8 cellular contexts compared by ENCODE assay signal in the genomic region with DNA sequence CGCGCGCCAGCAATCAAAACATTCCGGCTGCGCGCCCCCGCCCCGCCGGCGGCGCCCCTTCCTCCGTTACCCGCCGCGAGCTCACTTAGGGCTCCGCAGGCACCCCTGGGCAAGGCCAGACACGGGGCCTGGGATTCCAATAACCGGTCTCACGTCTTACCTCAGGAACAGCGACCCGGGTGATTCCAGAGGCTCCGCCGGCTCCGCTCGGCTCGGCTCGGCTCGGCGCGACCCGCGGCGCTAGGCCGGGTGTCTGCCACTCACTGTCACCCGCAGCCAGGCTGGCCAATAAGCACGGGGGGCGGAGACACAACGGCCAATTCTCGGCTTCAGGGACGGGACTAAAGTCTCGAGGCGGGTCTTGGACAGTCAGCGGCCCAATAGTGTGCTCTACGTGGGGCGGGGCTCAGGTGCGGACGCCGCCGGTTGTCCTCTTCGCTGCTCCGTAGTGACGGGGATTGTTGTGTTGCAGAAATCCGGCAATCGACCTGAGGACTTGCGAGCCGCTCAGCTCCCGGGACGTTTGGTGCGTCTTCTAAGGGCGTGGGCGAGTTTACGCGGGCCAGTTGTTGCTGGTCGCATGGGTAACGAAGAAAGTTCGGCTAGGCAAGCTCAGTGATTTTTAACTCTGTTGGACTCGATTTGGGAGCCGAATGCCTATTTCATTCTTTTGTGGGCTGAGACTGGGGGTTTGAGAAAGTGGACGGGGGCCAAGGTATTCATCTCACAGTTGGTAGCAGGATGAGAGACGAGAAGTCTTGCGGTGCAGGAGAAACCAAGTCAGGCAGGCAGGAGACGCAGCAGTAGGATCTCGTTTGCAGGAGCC. TPM values are rescaled to one million over a fixed set of nuclear protein-coding genes. Genes with fewer than 3 reads are reported as not detected.
DNase-seq lines count a peak whose midpoint lies in the region; ATAC-seq and TF ChIP-seq lines count a peak whose summit lies in the region.

A gene with protein sequence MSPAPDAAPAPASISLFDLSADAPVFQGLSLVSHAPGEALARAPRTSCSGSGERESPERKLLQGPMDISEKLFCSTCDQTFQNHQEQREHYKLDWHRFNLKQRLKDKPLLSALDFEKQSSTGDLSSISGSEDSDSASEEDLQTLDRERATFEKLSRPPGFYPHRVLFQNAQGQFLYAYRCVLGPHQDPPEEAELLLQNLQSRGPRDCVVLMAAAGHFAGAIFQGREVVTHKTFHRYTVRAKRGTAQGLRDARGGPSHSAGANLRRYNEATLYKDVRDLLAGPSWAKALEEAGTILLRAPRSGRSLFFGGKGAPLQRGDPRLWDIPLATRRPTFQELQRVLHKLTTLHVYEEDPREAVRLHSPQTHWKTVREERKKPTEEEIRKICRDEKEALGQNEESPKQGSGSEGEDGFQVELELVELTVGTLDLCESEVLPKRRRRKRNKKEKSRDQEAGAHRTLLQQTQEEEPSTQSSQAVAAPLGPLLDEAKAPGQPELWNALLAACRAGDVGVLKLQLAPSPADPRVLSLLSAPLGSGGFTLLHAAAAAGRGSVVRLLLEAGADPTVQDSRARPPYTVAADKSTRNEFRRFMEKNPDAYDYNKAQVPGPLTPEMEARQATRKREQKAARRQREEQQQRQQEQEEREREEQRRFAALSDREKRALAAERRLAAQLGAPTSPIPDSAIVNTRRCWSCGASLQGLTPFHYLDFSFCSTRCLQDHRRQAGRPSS (plus strand): TSS at position 432 of the 826 bp plus-strand sequence. CDS start 452 bp downstream, outside the sequence.
ATG9A (minus strand) TSS at position 262 of the 826 bp plus-strand sequence. CDS start 1,612 bp downstream, outside the sequence.

- H3K27me3 ChIP-seq in ACC112 (ENCODE audit: insufficient read depth, low read length) = no peaks in the 10 kb centered on the region
- H3K27me3 ChIP-seq in breast epithelium = no peaks in the 10 kb centered on the region
- no peaks in the 10 kb centered on the region for H3K27me3 ChIP-seq in skeletal muscle tissue (ENCODE audit: control insufficient read depth in 3 of 3, insufficient read depth in 3 of 3, low read length in 3 of 3)

- peak; percentile 63 for TF ChIP-seq POLR2A in breast epithelium (IDR thresholded peaks at IDR 0.05)

- H3K27ac ChIP-seq in ACC112 (ENCODE audit: low read depth, low read length) (peak within 1 kb of the TSS; percentile 84), VCaP (peak within 1 kb of the TSS; percentile 95), breast epithelium (peak within 1 kb of the TSS; percentile 88 to 94), skeletal muscle tissue (ENCODE audit: low read depth, low read length) (peak within 1 kb of the TSS; percentile 93)

- intact Hi-C loops in breast epithelium (cut with DNase I; ENCODE audit: low total_unique reads) = no loop called here

- peak within 1 kb of the TSS; percentile 91 to 98 (median 96) for H3K9ac ChIP-seq in skeletal muscle tissue (ENCODE audit: low read depth in 1 of 3, low read length in 3 of 3)

- H3K79me2 ChIP-seq in ACC112 (ENCODE audit: control insufficient read depth, insufficient read depth, low read length, unreplicated experiment) = peaks cover 38% of the 10 kb centered on the region

- H3K36me3 ChIP-seq in ACC112 (ENCODE audit: insufficient read depth, low read length) (peaks cover 25% of the 10 kb centered on the region; the same call in 1 of the 2 replicates), breast epithelium (peaks cover 14% of the 10 kb centered on the region), skeletal muscle tissue (ENCODE audit: control insufficient read depth in 3 of 3, insufficient read depth in 3 of 3, low read length in 3 of 3) (peaks cover 39 to 54% (median 52%) of the 10 kb centered on the region in 3 donors)

- ATAC-seq in GM18870 (IDR thresholded peaks at IDR 0.05; ENCODE audit: unreplicated experiment) = peak; percentile 92
- peak; percentile 98 for ATAC-seq in HG03135 (IDR thresholded peaks at IDR 0.05; ENCODE audit: unreplicated experiment)

- H3K9me3 ChIP-seq in breast epithelium (no peaks in the 10 kb centered on the region), iPS-18c (ENCODE audit: control insufficient read depth, insufficient read depth, low read length) (no peaks in the 10 kb centered on the region), skeletal muscle tissue (ENCODE audit: control insufficient read depth in 3 of 3, low read length in 3 of 3) (no peaks in the 10 kb centered on the region)

- DNase-seq in NCI-H2196 treated with DMSO at 0.1 percent for 48 hours (lab: John Stamatoyannopoulos, UW; ENCODE audit: unreplicated experiment) = peak; percentile 98
- DNase-seq in breast epithelium (ENCODE audit: low spot score in 2 of 2) = peak; percentile 98 to 99

- TF ChIP-seq CTCF in VCaP (conservative IDR thresholded peaks at IDR 0.05) (no peak), breast epithelium (IDR thresholded peaks at IDR 0.05) (no peak)

- peaks cover 23% of the 10 kb centered on the region for H3K4me1 ChIP-seq in ACC112 (ENCODE audit: control insufficient read depth, insufficient read depth, low read length, unreplicated experiment)
- H3K4me1 ChIP-seq in breast epithelium = peaks cover 5 to 25% of the 10 kb centered on the region in 2 donors
- H3K4me1 ChIP-seq in skeletal muscle tissue (ENCODE audit: control insufficient read depth in 3 of 3, insufficient read depth in 3 of 3, low read length in 3 of 3) = peaks cover 23 to 30% (median 25%) of the 10 kb centered on the region in 3 donors

- peak within 1 kb of the TSS; percentile 61 for H2AFZ ChIP-seq in ACC112 (ENCODE audit: low read length, unreplicated experiment)

- H3K4me3 ChIP-seq in ACC112 (ENCODE audit: low read depth, low read length) = peak within 1 kb of the TSS; percentile 88
- H3K4me3 ChIP-seq in breast epithelium = peak within 1 kb of the TSS; percentile 60 to 97 (median 86)
- H3K4me3 ChIP-seq in iPS-18c (ENCODE audit: insufficient read depth, low read depth, low read length) = peak within 1 kb of the TSS; percentile 88
- H3K4me3 ChIP-seq in skeletal muscle tissue (ENCODE audit: low read length in 3 of 3) = peak within 1 kb of the TSS; percentile 91 to 98 (median 92)

RNA-seq across cellular contexts. Expression of the first gene that starts in this region (rescaled TPM):
- total RNA-seq in breast epithelium = 100 to 1,000 TPM in 1 of 3 donors, 10 to 100 TPM in 2; 29.3 to 101 (median 67.8) TPM
- 27.7 TPM for total RNA-seq in skeletal muscle tissue

RNA-seq across cellular contexts. Expression of gene ATG9A, which starts in this region (rescaled TPM):
- 10 to 100 TPM; 35.6 to 44.5 (median 37.0) TPM for total RNA-seq in breast epithelium
- 16.7 TPM for total RNA-seq in skeletal muscle tissue

Comparison
In these comparisons a context has a peak if more than half of its experiments do, and no peak if none do; other contexts are left out.
1. Peak in every context shown above with its lines: DNase-seq, ATAC-seq, H3K4me3 ChIP-seq and H3K27ac ChIP-seq.